ENCODE assay signal across 1 cellular context in the genomic region with DNA sequence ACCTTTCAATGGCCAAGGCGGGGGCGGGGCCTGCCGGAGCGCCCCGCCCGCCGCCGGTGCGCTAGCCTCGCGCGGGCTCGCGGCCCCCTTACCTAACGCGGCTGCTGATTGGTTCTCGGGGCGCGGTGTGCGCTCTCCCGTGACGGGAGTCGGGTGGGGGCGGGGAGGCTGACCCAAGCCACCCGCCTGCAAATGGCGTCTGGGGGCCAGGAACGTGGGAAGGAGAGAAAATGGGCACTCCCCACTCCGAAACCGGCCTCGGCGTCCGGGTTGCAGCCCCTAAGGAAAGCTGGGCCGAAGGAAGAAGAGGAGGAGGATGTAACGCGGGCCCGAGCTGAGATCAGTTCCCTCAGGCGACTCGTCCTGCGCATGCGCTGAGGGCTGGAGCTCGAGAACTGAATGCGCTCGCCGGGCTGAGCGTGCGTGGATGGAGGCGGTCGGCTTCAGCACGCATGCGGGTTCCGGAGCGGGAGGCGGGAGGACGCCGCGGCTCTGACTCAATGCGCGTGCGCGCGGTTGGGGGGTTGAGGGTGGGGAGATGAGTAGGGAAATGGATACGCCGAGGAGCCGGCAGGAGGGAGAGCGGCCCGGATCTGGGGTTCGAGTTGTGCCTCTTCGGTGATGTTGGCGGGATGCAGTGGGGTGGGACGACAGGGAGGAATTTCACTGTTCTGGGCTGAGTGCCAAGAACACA.
TF ChIP-seq lines count a peak whose summit lies in the region.

Gene SMG9, minus strand, starts transcription at position 401 of the 694 bp plus-strand sequence. CDS start 4,221 bp downstream, outside the sequence.

TF ChIP-seq in SK-N-SH, 30 proteins besides CTCF, POLR2A, EP300 and RAD21 (continued from another document):
- peak; percentile 96 for TF ChIP-seq CHD2 (IDR thresholded peaks at IDR 0.05; ENCODE audit: low read length, partially characterized antibody)
- no peak for TF ChIP-seq NFIC (IDR thresholded peaks at IDR 0.05; ENCODE audit: borderline replicate concordance)
- no peak for TF ChIP-seq FOXJ3 (CRISPR knock-in tag; IDR thresholded peaks at IDR 0.05)
- TF ChIP-seq MEF2A (IDR thresholded peaks at IDR 0.05; ENCODE audit: borderline replicate concordance, low read depth) = no peak
- TF ChIP-seq, protein P1, sequence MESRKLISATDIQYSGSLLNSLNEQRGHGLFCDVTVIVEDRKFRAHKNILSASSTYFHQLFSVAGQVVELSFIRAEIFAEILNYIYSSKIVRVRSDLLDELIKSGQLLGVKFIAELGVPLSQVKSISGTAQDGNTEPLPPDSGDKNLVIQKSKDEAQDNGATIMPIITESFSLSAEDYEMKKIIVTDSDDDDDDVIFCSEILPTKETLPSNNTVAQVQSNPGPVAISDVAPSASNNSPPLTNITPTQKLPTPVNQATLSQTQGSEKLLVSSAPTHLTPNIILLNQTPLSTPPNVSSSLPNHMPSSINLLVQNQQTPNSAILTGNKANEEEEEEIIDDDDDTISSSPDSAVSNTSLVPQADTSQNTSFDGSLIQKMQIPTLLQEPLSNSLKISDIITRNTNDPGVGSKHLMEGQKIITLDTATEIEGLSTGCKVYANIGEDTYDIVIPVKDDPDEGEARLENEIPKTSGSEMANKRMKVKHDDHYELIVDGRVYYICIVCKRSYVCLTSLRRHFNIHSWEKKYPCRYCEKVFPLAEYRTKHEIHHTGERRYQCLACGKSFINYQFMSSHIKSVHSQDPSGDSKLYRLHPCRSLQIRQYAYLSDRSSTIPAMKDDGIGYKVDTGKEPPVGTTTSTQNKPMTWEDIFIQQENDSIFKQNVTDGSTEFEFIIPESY (IDR thresholded peaks at IDR 0.05; ENCODE audit: borderline replicate concordance, low read depth) = no peak
- peak; percentile 76; the same call in 1 of the 2 replicates for TF ChIP-seq POLR2AphosphoS5 (IDR thresholded peaks at IDR 0.05; ENCODE audit: low read depth, low read length)
- TF ChIP-seq MXI1 (IDR thresholded peaks at IDR 0.05; ENCODE audit: low read depth, low read length) = peak; percentile 33; the same call in 1 of the 2 replicates
- TF ChIP-seq FOSL2 (IDR thresholded peaks at IDR 0.05; ENCODE audit: borderline replicate concordance, low read depth) = no peak
- no peak for TF ChIP-seq FOXM1 (IDR thresholded peaks at IDR 0.05; ENCODE audit: low read depth)
- TF ChIP-seq, protein P2, sequence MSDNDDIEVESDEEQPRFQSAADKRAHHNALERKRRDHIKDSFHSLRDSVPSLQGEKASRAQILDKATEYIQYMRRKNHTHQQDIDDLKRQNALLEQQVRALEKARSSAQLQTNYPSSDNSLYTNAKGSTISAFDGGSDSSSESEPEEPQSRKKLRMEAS (IDR thresholded peaks at IDR 0.05; ENCODE audit: low read depth) = peak; percentile 45; the same call in 1 of the 2 replicates
- no peak for TF ChIP-seq JUND (IDR thresholded peaks at IDR 0.05)
- TF ChIP-seq TAF1 (IDR thresholded peaks at IDR 0.05; ENCODE audit: borderline replicate concordance, low read depth, low read length) = peak; percentile 53; the same call in 1 of the 2 replicates
- TF ChIP-seq EZH2phosphoT487 (IDR thresholded peaks at IDR 0.05; ENCODE audit: borderline replicate concordance, low read depth) = no peak
- TF ChIP-seq RXRA (IDR thresholded peaks at IDR 0.05; ENCODE audit: borderline replicate concordance, low read depth) = no peak
- TF ChIP-seq RFX5 (IDR thresholded peaks at IDR 0.05; ENCODE audit: low read length) = no peak
TF ChIP-seq in SK-N-SH: peak in this region for 11.
